9 cellular contexts compared by ENCODE assay signal in genomic region chr11:66616379-66617147, GRCh38. TPM values are rescaled to one million over a fixed set of nuclear protein-coding genes. Genes with fewer than 3 reads are reported as not detected.
DNase-seq lines count a peak whose midpoint lies in the region; ATAC-seq, FAIRE-seq and TF ChIP-seq lines count a peak whose summit lies in the region.
"Had no signal": no experiment of that assay in that cellular context is flagged by ENCODE, and none has a peak within 500 bp of the region (broad histone marks: within the 10 kb centered on the region; RNA-seq: fewer than 3 reads in every experiment).

TSS of gene RBM14 (plus strand) at chr11:66616630. CDS start at chr11:66616721, 91 bp downstream.

- no peaks in the 10 kb centered on the region for H3K9me3 ChIP-seq in kidney (ENCODE audit: control insufficient read depth in 1 of 2, low read length in 2 of 2)

- no peak for TF ChIP-seq CTCF in kidney (IDR thresholded peaks at IDR 0.05; ENCODE audit: borderline replicate concordance, extremely low read depth, insufficient read depth)

- H3K4me1 ChIP-seq in kidney (ENCODE audit: control insufficient read depth in 1 of 2, insufficient read depth in 1 of 2, low read depth in 1 of 2, low read length in 2 of 2) = peaks cover 0 to 18% of the 10 kb centered on the region in 2 donors

- peak within 1 kb of the TSS; percentile 90 to 94 for H3K9ac ChIP-seq in kidney (ENCODE audit: low read length in 2 of 2)

- peaks cover 0 to 3% of the 10 kb centered on the region in 2 donors for H3K36me3 ChIP-seq in kidney (ENCODE audit: control insufficient read depth in 1 of 2, insufficient read depth in 2 of 2, low read length in 2 of 2)

- peak within 1 kb of the TSS; percentile 99 to 100 for H3K4me3 ChIP-seq in kidney (ENCODE audit: low read length in 2 of 2)

- DNase-seq in AG20443 (ENCODE audit: low spot score) = peak; percentile 99
- DNase-seq in NCI-H510A (lab: John Stamatoyannopoulos, UW) = peak; percentile 98
- DNase-seq in activated CD4-positive, alpha-beta T cell treated with anti-CD3 and anti-CD28 coated beads for 1 hour = peak; percentile 96
- peak; percentile 99 for DNase-seq in cerebellum (ENCODE audit: low spot score)
- peak; percentile 100 for DNase-seq in kidney
- peak; percentile 99 for DNase-seq in stimulated activated CD4-positive, alpha-beta T cell treated with anti-CD3 and anti-CD28 coated beads, Interleukin-15, amount 100 ng/mL, for 24 hours

- peak; percentile 98 for TF ChIP-seq POLR2A in GM19099 (IDR thresholded peaks at IDR 0.05; ENCODE audit: extremely low read depth, insufficient read length, low read depth)

- peak; percentile 90 for ATAC-seq in HG03432 (IDR thresholded peaks at IDR 0.05; ENCODE audit: unreplicated experiment)

- H3K27ac ChIP-seq in kidney (ENCODE audit: low read depth in 2 of 2, low read length in 2 of 2) = peak within 1 kb of the TSS; percentile 95 to 98

- peak; percentile 52 for FAIRE-seq in kidney (lab: Jason Lieb, UNC)
- FAIRE-seq: islet of Langerhans had no signal

- intact Hi-C loops in kidney (cut with DNase I) = no loop called here

RNA-seq across cellular contexts. Expression of gene RBM14, which starts in this region (rescaled TPM):
- total RNA-seq in cerebellum (68.1 TPM), kidney (80.6 TPM)
- 35.9 TPM for polyA plus RNA-seq in kidney (ENCODE audit: insufficient read depth, low read depth, low replicate concordance)

Comparison
In these comparisons a context has a peak if more than half of its experiments do, and no peak if none do; other contexts are left out.
1. Peak in every context shown above with its lines: DNase-seq, ATAC-seq, H3K4me3 ChIP-seq and H3K27ac ChIP-seq.